In the genomic region with DNA sequence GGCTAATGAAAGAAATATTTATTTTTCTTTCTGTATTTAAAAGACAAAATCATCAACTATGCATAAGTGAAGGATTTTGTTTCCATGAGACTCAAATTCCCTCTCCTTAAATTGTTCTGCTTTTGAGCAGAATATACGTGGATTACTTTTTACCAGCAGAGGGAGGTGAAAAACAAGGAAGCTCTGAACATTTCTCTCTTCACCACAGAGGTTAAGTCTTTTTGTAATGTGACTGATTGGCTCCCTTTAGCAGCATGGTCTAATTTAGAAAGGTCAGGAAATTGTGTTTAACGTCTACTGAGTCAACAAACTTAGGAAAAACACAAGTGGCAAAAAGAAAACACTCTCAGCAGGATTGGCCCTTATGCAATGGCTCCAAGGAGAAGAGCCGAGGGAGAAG, we compare ENCODE assay signal across 21 cellular contexts. TPM values are rescaled to one million over a fixed set of nuclear protein-coding genes. Genes with fewer than 3 reads are reported as not detected.
"Had no signal": no experiment of that assay in that cellular context is flagged by ENCODE, and none has a peak within 500 bp of the region (broad histone marks: within the 10 kb centered on the region; RNA-seq: fewer than 3 reads in every experiment).

No MANE protein-coding gene starts in this region.

- H3K4me3 Mint-ChIP-seq: activated CD4-positive, alpha-beta T cell treated with anti-CD3 and anti-CD28 coated beads for 36 hours; activated naive CD4-positive, alpha-beta T cell treated with anti-CD3 and anti-CD28 coated beads, Interleukin-2, amount 50 U/mL, for 24 hours; dendritic cell treated with granulocyte-macrophage colony-stimulating factor and Interleukin-4, amounts not matched to agents 40 ng/mL and 50 ng/mL, for 4 days; nephron; stimulated activated naive B cell treated with anti-CD40 and anti-IgM and Interleukin-4, amounts not matched to agents 10 μg/mL and 1 μg/mL and 100 μg/mL, for 72 hours; WTC11 had no signal

- H3K27ac ChIP-seq: adrenal gland, esophagus muscularis mucosa, heart right ventricle, spleen had no signal

- H3K4me1 ChIP-seq: adrenal gland, esophagus muscularis mucosa, heart right ventricle, spleen had no signal

- H3K36me3 ChIP-seq: adrenal gland, esophagus muscularis mucosa, heart right ventricle, spleen had no signal

- H3K27me3 ChIP-seq: adrenal gland, esophagus muscularis mucosa, spleen had no signal

- H3K9me3 ChIP-seq: adrenal gland, esophagus muscularis mucosa, heart right ventricle, spleen had no signal

- H3K27ac Mint-ChIP-seq: activated CD4-positive, alpha-beta T cell treated with anti-CD3 and anti-CD28 coated beads for 36 hours; activated naive CD4-positive, alpha-beta T cell treated with anti-CD3 and anti-CD28 coated beads, Interleukin-2, amount 50 U/mL, for 24 hours; dendritic cell treated with granulocyte-macrophage colony-stimulating factor and Interleukin-4, amounts not matched to agents 40 ng/mL and 50 ng/mL, for 4 days; nephron; stimulated activated naive B cell treated with anti-CD40 and anti-IgM and Interleukin-4, amounts not matched to agents 10 μg/mL and 1 μg/mL and 100 μg/mL, for 72 hours; WTC11 had no signal

- H3K36me3 Mint-ChIP-seq: activated naive CD4-positive, alpha-beta T cell treated with anti-CD3 and anti-CD28 coated beads, Interleukin-2, amount 50 U/mL, for 24 hours; stimulated activated naive B cell treated with anti-CD40 and anti-IgM and Interleukin-4, amounts not matched to agents 10 μg/mL and 1 μg/mL and 100 μg/mL, for 72 hours; WTC11 had no signal

- H3K9me3 Mint-ChIP-seq: activated naive CD4-positive, alpha-beta T cell treated with anti-CD3 and anti-CD28 coated beads, Interleukin-2, amount 50 U/mL, for 24 hours; dendritic cell treated with granulocyte-macrophage colony-stimulating factor and Interleukin-4, amounts not matched to agents 40 ng/mL and 50 ng/mL, for 4 days; nephron; stimulated activated naive B cell treated with anti-CD40 and anti-IgM and Interleukin-4, amounts not matched to agents 10 μg/mL and 1 μg/mL and 100 μg/mL, for 72 hours; WTC11 had no signal

- H3K4me3 ChIP-seq: adrenal gland, esophagus muscularis mucosa, heart right ventricle, spleen had no signal

- H3K27me3 Mint-ChIP-seq: activated CD4-positive, alpha-beta T cell treated with anti-CD3 and anti-CD28 coated beads for 36 hours had no signal

- H3K4me1 Mint-ChIP-seq: activated CD4-positive, alpha-beta T cell treated with anti-CD3 and anti-CD28 coated beads for 36 hours; activated naive CD4-positive, alpha-beta T cell treated with anti-CD3 and anti-CD28 coated beads, Interleukin-2, amount 50 U/mL, for 24 hours; nephron; stimulated activated naive B cell treated with anti-CD40 and anti-IgM and Interleukin-4, amounts not matched to agents 10 μg/mL and 1 μg/mL and 100 μg/mL, for 72 hours had no signal

- ATAC-seq: activated CD4-positive, alpha-beta T cell treated with anti-CD3 and anti-CD28 coated beads for 36 hours; heart right ventricle; stimulated activated naive B cell treated with anti-CD40 and anti-IgM and Interleukin-4, amounts not matched to agents 10 μg/mL and 1 μg/mL and 100 μg/mL, for 72 hours; WTC11 had no signal

- DNase-seq: activated CD4-positive, alpha-beta T cell treated with anti-CD3 and anti-CD28 coated beads for 36 hours; activated CD4-positive, alpha-beta T cell treated with anti-CD3 and anti-CD28 coated beads, Interleukin-2, amount 50 U/mL, for 48 hours; activated gamma-delta T cell; adrenal gland; effector CD8-positive, alpha-beta T cell; heart right ventricle; midbrain; nucleus accumbens; spleen; stimulated activated naive B cell treated with anti-CD40 and anti-IgM and Interleukin-4, amounts not matched to agents 10 μg/mL and 1 μg/mL and 100 μg/mL, for 72 hours had no signal

RNA-seq across cellular contexts. Expression of gene F9, which starts 55.1 kb away (rescaled TPM):
- total RNA-seq: activated CD4-positive, alpha-beta T cell treated with anti-CD3 and anti-CD28 coated beads for 36 hours; bronchial epithelial cell; cerebellum; endothelial cell of umbilical vein; esophagus muscularis mucosa; heart right ventricle; lung microvascular endothelial cell; renal cortical epithelial cell; spleen; T-helper 2 cell treated with Interferon-gamma antibody and Interleukin-4, amounts not matched to agents 100 ng/mL and 5 ng/mL, for 36 hours had no signal
